Comparison of ENCODE assay signal across 1 cellular context in the genomic region with DNA sequence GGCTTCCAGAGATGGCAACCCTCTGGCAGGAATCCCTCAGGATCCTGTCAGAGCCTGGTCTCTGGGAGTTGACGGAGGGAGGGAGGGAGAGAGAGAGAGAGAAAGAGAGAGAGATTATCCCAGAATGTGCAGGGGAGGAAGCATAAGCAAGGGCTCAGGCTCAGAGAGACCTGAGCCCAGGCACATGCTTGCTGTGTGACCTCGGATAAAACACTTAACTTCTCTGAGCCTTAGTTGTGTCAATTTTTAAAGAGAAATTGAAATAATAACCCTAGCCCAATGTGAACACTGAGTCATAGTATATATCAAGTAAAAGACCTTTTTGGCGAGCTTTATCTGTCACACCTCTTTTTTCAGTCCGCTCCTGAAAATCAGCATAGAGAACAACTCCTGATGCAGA.
TF ChIP-seq lines count a peak whose summit lies in the region.

No MANE protein-coding gene starts in this region.

TF ChIP-seq in endothelial cell of umbilical vein, 7 proteins besides CTCF, POLR2A, EP300 and RAD21:
- TF ChIP-seq POLR2AphosphoS5 (IDR thresholded peaks at IDR 0.05; ENCODE audit: insufficient read depth, low read depth, low read length): no peak
- TF ChIP-seq EZH2 (IDR thresholded peaks at IDR 0.05; ENCODE audit: borderline replicate concordance, low read depth, low read length, severe bottlenecking): no peak
- TF ChIP-seq FOS (IDR thresholded peaks at IDR 0.05; ENCODE audit: borderline replicate concordance, insufficient read depth, low read length): no peak
- no peak for TF ChIP-seq GATA2 (IDR thresholded peaks at IDR 0.05; ENCODE audit: insufficient read depth, insufficient read length, low read depth, low read length)
- TF ChIP-seq, protein P1, sequence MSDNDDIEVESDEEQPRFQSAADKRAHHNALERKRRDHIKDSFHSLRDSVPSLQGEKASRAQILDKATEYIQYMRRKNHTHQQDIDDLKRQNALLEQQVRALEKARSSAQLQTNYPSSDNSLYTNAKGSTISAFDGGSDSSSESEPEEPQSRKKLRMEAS (IDR thresholded peaks at IDR 0.05; ENCODE audit: insufficient read depth, insufficient read length): no peak
- TF ChIP-seq JUN (IDR thresholded peaks at IDR 0.05; ENCODE audit: borderline replicate concordance, insufficient read depth, insufficient read length, low read depth): no peak
- no peak for TF ChIP-seq MYC (IDR thresholded peaks at IDR 0.05; ENCODE audit: low read depth, low read length)
TF ChIP-seq in endothelial cell of umbilical vein: peak in this region for 0.
